8 cellular contexts compared by ENCODE assay signal in genomic region chr17:15999974-16000827, GRCh38. TPM values are rescaled to one million over a fixed set of nuclear protein-coding genes. Genes with fewer than 3 reads are reported as not detected.
DNase-seq lines count a peak whose midpoint lies in the region; ATAC-seq, FAIRE-seq and TF ChIP-seq lines count a peak whose summit lies in the region.

No MANE protein-coding gene starts in this region.

- DNase-seq in GM12891 (ENCODE audit: insufficient read length, low spot score) (no peak), NCI-H69 (lab: John Stamatoyannopoulos, UW) (peak; percentile 71), cardiac fibroblast (ENCODE audit: low read depth in 2 of 2) (peak; percentile 35 to 44), suprapubic skin (ENCODE audit: low spot score in 2 of 2) (peak in 1 of 2 donors; percentile 72)
- no peak for DNase-seq in stimulated activated CD4-positive, alpha-beta T cell treated with anti-CD3 and anti-CD28 coated beads, Interleukin-12 subunit alpha, Interleukin-12 subunit beta, amount 100 ng/mL, for 4 hours

- no peak for TF ChIP-seq EP300 in suprapubic skin (IDR thresholded peaks at IDR 0.05)

- peak; percentile 62 for FAIRE-seq in GM12891 (lab: Jason Lieb, UNC)

- peak; percentile 39 for ATAC-seq in HG02943 (IDR thresholded peaks at IDR 0.05; ENCODE audit: low read depth, unreplicated experiment)

- TF ChIP-seq CTCF in 22Rv1 (IDR thresholded peaks at IDR 0.05) (no peak), cardiac fibroblast (IDR thresholded peaks at IDR 0.05; ENCODE audit: low read depth, low read length) (no peak), liver (IDR thresholded peaks at IDR 0.05; ENCODE audit: low read depth, low read length, missing input control) (no peak), suprapubic skin (IDR thresholded peaks at IDR 0.05) (no peak)

- H3K9me3 ChIP-seq in liver (ENCODE audit: control insufficient read depth in 4 of 4, low read length in 3 of 4) = no peaks in the 10 kb centered on the region
- H3K9me3 ChIP-seq in suprapubic skin = no peaks in the 10 kb centered on the region

- peak overlapping the region; percentile 94 for H3K27ac ChIP-seq in 22Rv1
- H3K27ac ChIP-seq in liver (ENCODE audit: low read depth in 1 of 2, low read length in 2 of 2) = peak overlapping the region; percentile 82 to 99
- H3K27ac ChIP-seq in suprapubic skin = peak overlapping the region; percentile 95

- H3K36me3 ChIP-seq in liver (ENCODE audit: control insufficient read depth in 4 of 4, insufficient read depth in 3 of 4, low read depth in 1 of 4, low read length in 3 of 4) (peaks cover 4 to 34% (median 28%) of the 10 kb centered on the region in 4 donors), suprapubic skin (peaks cover 42% of the 10 kb centered on the region)

- no peak for TF ChIP-seq RAD21 in liver (IDR thresholded peaks at IDR 0.05)

- H3K4me3 ChIP-seq in cardiac fibroblast (replicated peaks in 1 of 2; ENCODE audit: low read depth in 2 of 2, low read length in 2 of 2) = peak overlapping the region; percentile 70 to 84
- peak overlapping the region; percentile 77 to 93 (median 93) for H3K4me3 ChIP-seq in liver (ENCODE audit: low read depth in 1 of 3, low read length in 3 of 3)
- H3K4me3 ChIP-seq in suprapubic skin = peak overlapping the region; percentile 78

- H3K9ac ChIP-seq in liver (ENCODE audit: low read depth in 1 of 2, low read length in 2 of 2) = peak overlapping the region; percentile 81 to 94

- H3K4me1 ChIP-seq in liver (ENCODE audit: control insufficient read depth in 4 of 4, insufficient read depth in 4 of 4, low read length in 3 of 4) (peaks cover 3 to 16% (median 8%) of the 10 kb centered on the region in 4 donors), suprapubic skin (peaks cover 29% of the 10 kb centered on the region)

- 2% methylated on average over 64 of the region's 64 CpGs for WGBS in liver
- WGBS in suprapubic skin = 2% methylated on average over 22 of the region's 64 CpGs

- H3K27me3 ChIP-seq in liver (ENCODE audit: control insufficient read depth in 4 of 4, insufficient read depth in 4 of 4, low read length in 3 of 4) (no peaks in the 10 kb centered on the region), suprapubic skin (no peaks in the 10 kb centered on the region)

- TF ChIP-seq POLR2A in GM12891 (IDR thresholded peaks at IDR 0.05; ENCODE audit: low read depth, low read length) = no peak
- peak in 1 of 2 donors; percentile 14 for TF ChIP-seq POLR2A in suprapubic skin (IDR thresholded peaks at IDR 0.05)

TF ChIP-seq in GM12891, 5 proteins besides CTCF, POLR2A, EP300 and RAD21:
- TF ChIP-seq SPI1 (IDR thresholded peaks at IDR 0.05; ENCODE audit: low read depth, low read length) (no peak), POU2F2 (IDR thresholded peaks at IDR 0.05; ENCODE audit: low read depth, low read length) (no peak), PAX5 (IDR thresholded peaks at IDR 0.05; ENCODE audit: insufficient read depth, low read length, severe bottlenecking) (no peak), TAF1 (IDR thresholded peaks at IDR 0.05; ENCODE audit: low read depth, low read length) (no peak), POLR2AphosphoS5 (IDR thresholded peaks at IDR 0.05; ENCODE audit: low read depth, low read length) (no peak)
TF ChIP-seq in GM12891: peak in this region for 0.

TF ChIP-seq in liver, 16 proteins besides CTCF, POLR2A, EP300 and RAD21:
- TF ChIP-seq JUND (IDR thresholded peaks at IDR 0.05) (no peak), HNF4G (IDR thresholded peaks at IDR 0.05) (no peak), YY1 (IDR thresholded peaks at IDR 0.05) (peak; percentile 62)

RNA-seq across cellular contexts. Expression of gene TTC19, which starts 0.6 kb away (rescaled TPM):
- polyA plus RNA-seq in GM12891 (2012; ENCODE audit: low read depth, missing spikeins) = 16.2 TPM
- 10 to 100 TPM; 29.3 to 29.8 TPM for total RNA-seq in liver
- 10 to 100 TPM; 16.1 to 19.9 TPM for polyA plus RNA-seq in liver
- 10 to 100 TPM; 42.6 to 72.6 (median 48.7) TPM for total RNA-seq in suprapubic skin

RNA-seq across cellular contexts. Expression of gene ZSWIM7, which starts 0.7 kb away (rescaled TPM):
- 10.2 TPM for polyA plus RNA-seq in GM12891 (2012; ENCODE audit: low read depth, missing spikeins)
- total RNA-seq in liver (10 to 100 TPM in 1 of 2 donors, 1 to 10 TPM in 1; 7.1 to 12.8 TPM), suprapubic skin (10 to 100 TPM in 3 of 4 donors, 1 to 10 TPM in 1; 9.1 to 15.4 (median 12.5) TPM)
- 10 to 100 TPM; 14.8 to 27.0 TPM for polyA plus RNA-seq in liver

RNA-seq across cellular contexts. Expression of gene ADORA2B, which starts 55.3 kb away (rescaled TPM):
- polyA plus RNA-seq in GM12891 (2012; ENCODE audit: low read depth, missing spikeins) = 0.50 TPM
- total RNA-seq in liver = 1 to 10 TPM in 1 of 2 donors, under 1 TPM in 1; 0.25 to 3.3 TPM
- polyA plus RNA-seq in liver = under 1 TPM; 0.24 to 0.31 TPM
- 10 to 100 TPM; 35.3 to 55.3 (median 45.5) TPM for total RNA-seq in suprapubic skin

Comparison
In these comparisons a context has a peak if more than half of its experiments do, and no peak if none do; other contexts are left out.
1. DNase-seq: peak in NCI-H69 (single experiment) and cardiac fibroblast (2 of 2); none in GM12891 (single experiment) and stimulated activated CD4-positive, alpha-beta T cell treated with anti-CD3 and anti-CD28 coated beads, Interleukin-12 subunit alpha, Interleukin-12 subunit beta, amount 100 ng/mL, for 4 hours (single experiment).
2. RNA of gene ADORA2B, which starts 55.3 kb away (total RNA-seq): 35.3 to 55.3 TPM in suprapubic skin; 0.25 to 3.3 TPM in liver; every median in the first group is over 4 times any median in the second.
3. Peak in every context shown above with its lines, with median percentiles within 50 percentile points of each other: H3K27ac ChIP-seq and H3K4me3 ChIP-seq.